In genomic region chr9:16413509-16414016, GRCh38 we compare ENCODE assay signal across 1 cellular context.
A peak's percentile ranks its signal among the peaks of the same experiment; 100 is the strongest.
TF ChIP-seq lines count a peak whose summit lies in the region.

No MANE protein-coding gene starts in this region.

TF ChIP-seq in HepG2, 621 proteins besides CTCF, POLR2A, EP300 and RAD21 (continued from another document):
- TF ChIP-seq, protein P1, sequence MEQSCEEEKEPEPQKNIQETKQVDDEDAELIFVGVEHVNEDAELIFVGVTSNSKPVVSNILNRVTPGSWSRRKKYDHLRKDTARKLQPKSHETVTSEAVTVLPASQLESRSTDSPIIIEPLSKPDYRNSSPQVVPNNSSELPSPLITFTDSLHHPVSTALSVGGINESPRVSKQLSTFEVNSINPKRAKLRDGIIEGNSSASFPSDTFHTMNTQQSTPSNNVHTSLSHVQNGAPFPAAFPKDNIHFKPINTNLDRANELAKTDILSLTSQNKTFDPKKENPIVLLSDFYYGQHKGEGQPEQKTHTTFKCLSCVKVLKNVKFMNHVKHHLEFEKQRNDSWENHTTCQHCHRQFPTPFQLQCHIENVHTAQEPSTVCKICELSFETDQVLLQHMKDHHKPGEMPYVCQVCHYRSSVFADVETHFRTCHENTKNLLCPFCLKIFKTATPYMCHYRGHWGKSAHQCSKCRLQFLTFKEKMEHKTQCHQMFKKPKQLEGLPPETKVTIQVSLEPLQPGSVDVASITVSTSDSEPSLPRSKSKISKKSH (CRISPR knock-in tag; IDR thresholded peaks at IDR 0.05; ENCODE audit: borderline replicate concordance) = no peak
- TF ChIP-seq, protein P2, sequence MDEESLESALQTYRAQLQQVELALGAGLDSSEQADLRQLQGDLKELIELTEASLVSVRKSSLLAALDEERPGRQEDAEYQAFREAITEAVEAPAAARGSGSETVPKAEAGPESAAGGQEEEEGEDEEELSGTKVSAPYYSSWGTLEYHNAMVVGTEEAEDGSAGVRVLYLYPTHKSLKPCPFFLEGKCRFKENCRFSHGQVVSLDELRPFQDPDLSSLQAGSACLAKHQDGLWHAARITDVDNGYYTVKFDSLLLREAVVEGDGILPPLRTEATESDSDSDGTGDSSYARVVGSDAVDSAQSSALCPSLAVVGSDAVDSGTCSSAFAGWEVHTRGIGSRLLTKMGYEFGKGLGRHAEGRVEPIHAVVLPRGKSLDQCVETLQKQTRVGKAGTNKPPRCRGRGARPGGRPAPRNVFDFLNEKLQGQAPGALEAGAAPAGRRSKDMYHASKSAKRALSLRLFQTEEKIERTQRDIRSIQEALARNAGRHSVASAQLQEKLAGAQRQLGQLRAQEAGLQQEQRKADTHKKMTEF (CRISPR knock-in tag; IDR thresholded peaks at IDR 0.05) = peak; percentile 58; the same call in 1 of the 2 replicates
- peak; percentile 58; the same call in 1 of the 2 replicates for TF ChIP-seq WIZ (CRISPR knock-in tag; IDR thresholded peaks at IDR 0.05)
- TF ChIP-seq FOXA1 (IDR thresholded peaks at IDR 0.05) = no peak
- TF ChIP-seq FOXA1 (CRISPR knock-in tag; IDR thresholded peaks at IDR 0.05) = peak; percentile 94
- peak; percentile 81 for TF ChIP-seq FOSL2 (CRISPR knock-in tag; IDR thresholded peaks at IDR 0.05)
- peak; percentile 54; the same call in 1 of the 2 replicates for TF ChIP-seq FOXO1 (CRISPR knock-in tag; IDR thresholded peaks at IDR 0.05)
- TF ChIP-seq ONECUT2 (CRISPR knock-in tag; IDR thresholded peaks at IDR 0.05) = no peak
- peak; percentile 75 for TF ChIP-seq NCOA2 (CRISPR knock-in tag; IDR thresholded peaks at IDR 0.05)
- peak; percentile 51; the same call in 1 of the 2 replicates for TF ChIP-seq SOX13 (IDR thresholded peaks at IDR 0.05)
- TF ChIP-seq SOX13 (CRISPR knock-in tag; conservative IDR thresholded peaks at IDR 0.05 in 1 of 2, IDR thresholded peaks at IDR 0.05 in 1 of 2) = peak in 1 of 2 experiments; percentile 72; a peak in 2 of 4 replicates
- TF ChIP-seq PTBP1 (IDR thresholded peaks at IDR 0.05; ENCODE audit: low read depth, low read length, poor library complexity, severe bottlenecking) = no peak
- TF ChIP-seq FOXP1 (IDR thresholded peaks at IDR 0.05) = no peak
- peak; percentile 82 for TF ChIP-seq FOXP1 (CRISPR knock-in tag; IDR thresholded peaks at IDR 0.05)
- TF ChIP-seq IKZF5 (CRISPR knock-in tag; IDR thresholded peaks at IDR 0.05) = 0 out of 2 replicates have a peak, but pooled peaks have one; percentile 30
- TF ChIP-seq RBFOX2 (IDR thresholded peaks at IDR 0.05; ENCODE audit: low read depth, low read length) = no peak
- TF ChIP-seq CREB1 (IDR thresholded peaks at IDR 0.05) = peak; percentile 65; the same call in 1 of the 2 replicates
- TF ChIP-seq CREB1 (CRISPR knock-in tag; IDR thresholded peaks at IDR 0.05) = peak; percentile 72
- peak; percentile 89 for TF ChIP-seq FOXA3 (CRISPR knock-in tag; IDR thresholded peaks at IDR 0.05)
- TF ChIP-seq ZFP36 (IDR thresholded peaks at IDR 0.05; ENCODE audit: borderline replicate concordance, low read depth, low read length, partially characterized antibody) = peak; percentile 35
- TF ChIP-seq FOXP4 (CRISPR knock-in tag; IDR thresholded peaks at IDR 0.05) = peak; percentile 78
- peak in 1 of 2 experiments; percentile 97; a peak in 2 of 4 replicates for TF ChIP-seq ATF4 (CRISPR knock-in tag; IDR thresholded peaks at IDR 0.05)
- peak; percentile 79 for TF ChIP-seq HNF4A (CRISPR knock-in tag; IDR thresholded peaks at IDR 0.05)
- TF ChIP-seq, protein P3, sequence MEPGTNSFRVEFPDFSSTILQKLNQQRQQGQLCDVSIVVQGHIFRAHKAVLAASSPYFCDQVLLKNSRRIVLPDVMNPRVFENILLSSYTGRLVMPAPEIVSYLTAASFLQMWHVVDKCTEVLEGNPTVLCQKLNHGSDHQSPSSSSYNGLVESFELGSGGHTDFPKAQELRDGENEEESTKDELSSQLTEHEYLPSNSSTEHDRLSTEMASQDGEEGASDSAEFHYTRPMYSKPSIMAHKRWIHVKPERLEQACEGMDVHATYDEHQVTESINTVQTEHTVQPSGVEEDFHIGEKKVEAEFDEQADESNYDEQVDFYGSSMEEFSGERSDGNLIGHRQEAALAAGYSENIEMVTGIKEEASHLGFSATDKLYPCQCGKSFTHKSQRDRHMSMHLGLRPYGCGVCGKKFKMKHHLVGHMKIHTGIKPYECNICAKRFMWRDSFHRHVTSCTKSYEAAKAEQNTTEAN (CRISPR knock-in tag; conservative IDR thresholded peaks at IDR 0.05) = peak; percentile 63; the same call in 1 of the 2 replicates
- TF ChIP-seq, protein P4, sequence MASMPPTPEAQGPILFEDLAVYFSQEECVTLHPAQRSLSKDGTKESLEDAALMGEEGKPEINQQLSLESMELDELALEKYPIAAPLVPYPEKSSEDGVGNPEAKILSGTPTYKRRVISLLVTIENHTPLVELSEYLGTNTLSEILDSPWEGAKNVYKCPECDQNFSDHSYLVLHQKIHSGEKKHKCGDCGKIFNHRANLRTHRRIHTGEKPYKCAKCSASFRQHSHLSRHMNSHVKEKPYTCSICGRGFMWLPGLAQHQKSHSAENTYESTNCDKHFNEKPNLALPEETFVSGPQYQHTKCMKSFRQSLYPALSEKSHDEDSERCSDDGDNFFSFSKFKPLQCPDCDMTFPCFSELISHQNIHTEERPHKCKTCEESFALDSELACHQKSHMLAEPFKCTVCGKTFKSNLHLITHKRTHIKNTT (CRISPR knock-in tag; IDR thresholded peaks at IDR 0.05) = no peak
- TF ChIP-seq ATF7 (IDR thresholded peaks at IDR 0.05) = 0 out of 2 replicates have a peak, but pooled peaks have one; percentile 41
- TF ChIP-seq ATF7 (CRISPR knock-in tag; IDR thresholded peaks at IDR 0.05) = no peak
- peak; percentile 73 for TF ChIP-seq GATAD2A (CRISPR knock-in tag; IDR thresholded peaks at IDR 0.05)
- peak; percentile 80 for TF ChIP-seq NR2F2 (IDR thresholded peaks at IDR 0.05; ENCODE audit: borderline replicate concordance, low read depth)
- 0 out of 2 replicates have a peak, but pooled peaks have one; percentile 19 for TF ChIP-seq FOXK2 (IDR thresholded peaks at IDR 0.05)
- TF ChIP-seq HHEX (CRISPR knock-in tag; IDR thresholded peaks at IDR 0.05) = peak; percentile 73
- peak; percentile 77; the same call in 1 of the 2 replicates for TF ChIP-seq ATF2 (CRISPR knock-in tag; IDR thresholded peaks at IDR 0.05)
- TF ChIP-seq, protein P5, sequence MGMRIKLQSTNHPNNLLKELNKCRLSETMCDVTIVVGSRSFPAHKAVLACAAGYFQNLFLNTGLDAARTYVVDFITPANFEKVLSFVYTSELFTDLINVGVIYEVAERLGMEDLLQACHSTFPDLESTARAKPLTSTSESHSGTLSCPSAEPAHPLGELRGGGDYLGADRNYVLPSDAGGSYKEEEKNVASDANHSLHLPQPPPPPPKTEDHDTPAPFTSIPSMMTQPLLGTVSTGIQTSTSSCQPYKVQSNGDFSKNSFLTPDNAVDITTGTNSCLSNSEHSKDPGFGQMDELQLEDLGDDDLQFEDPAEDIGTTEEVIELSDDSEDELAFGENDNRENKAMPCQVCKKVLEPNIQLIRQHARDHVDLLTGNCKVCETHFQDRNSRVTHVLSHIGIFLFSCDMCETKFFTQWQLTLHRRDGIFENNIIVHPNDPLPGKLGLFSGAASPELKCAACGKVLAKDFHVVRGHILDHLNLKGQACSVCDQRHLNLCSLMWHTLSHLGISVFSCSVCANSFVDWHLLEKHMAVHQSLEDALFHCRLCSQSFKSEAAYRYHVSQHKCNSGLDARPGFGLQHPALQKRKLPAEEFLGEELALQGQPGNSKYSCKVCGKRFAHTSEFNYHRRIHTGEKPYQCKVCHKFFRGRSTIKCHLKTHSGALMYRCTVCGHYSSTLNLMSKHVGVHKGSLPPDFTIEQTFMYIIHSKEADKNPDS (CRISPR knock-in tag; IDR thresholded peaks at IDR 0.05) = 0 out of 2 replicates have a peak, but pooled peaks have one; percentile 44
- no peak for TF ChIP-seq CENPX (CRISPR knock-in tag; IDR thresholded peaks at IDR 0.05)
- TF ChIP-seq, protein P6, sequence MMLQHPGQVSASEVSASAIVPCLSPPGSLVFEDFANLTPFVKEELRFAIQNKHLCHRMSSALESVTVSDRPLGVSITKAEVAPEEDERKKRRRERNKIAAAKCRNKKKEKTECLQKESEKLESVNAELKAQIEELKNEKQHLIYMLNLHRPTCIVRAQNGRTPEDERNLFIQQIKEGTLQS (CRISPR knock-in tag; IDR thresholded peaks at IDR 0.05) = peak; percentile 93
- TF ChIP-seq ZNF414 (CRISPR knock-in tag; IDR thresholded peaks at IDR 0.05) = peak; percentile 28; the same call in 1 of the 2 replicates
